Comparison of ENCODE assay signal across 16 cellular contexts in the genomic region with DNA sequence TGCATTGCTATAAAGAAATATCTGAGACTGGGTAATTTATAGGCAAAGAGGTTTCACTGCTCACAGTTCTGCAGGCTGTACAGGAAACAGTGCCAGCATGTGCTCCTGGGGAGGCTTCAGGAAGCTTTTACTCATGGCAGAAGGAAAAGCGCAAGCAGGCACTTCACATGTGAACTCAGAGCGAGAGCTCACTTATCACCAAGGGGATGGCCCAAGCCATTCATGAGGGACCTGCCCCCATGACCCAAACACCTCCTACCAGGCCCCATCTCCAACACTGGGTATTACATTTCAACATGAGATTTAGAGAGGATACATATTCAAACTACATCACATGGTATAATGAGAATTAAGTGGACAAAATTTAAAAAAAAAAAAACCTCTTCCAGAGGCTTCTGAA. TPM values are rescaled to one million over a fixed set of nuclear protein-coding genes. Genes with fewer than 3 reads are reported as not detected.
A peak's percentile ranks its signal among the peaks of the same experiment; 100 is the strongest.
DNase-seq lines count a peak whose midpoint lies in the region; ATAC-seq, FAIRE-seq and TF ChIP-seq lines count a peak whose summit lies in the region.
"Had no signal": no experiment of that assay in that cellular context is flagged by ENCODE, and none has a peak within 500 bp of the region (broad histone marks: within the 10 kb centered on the region; RNA-seq: fewer than 3 reads in every experiment).

No MANE protein-coding gene starts in this region.

- H2AK5ac ChIP-seq in H9 (ENCODE audit: insufficient read length, low read length) (no peak overlapping the region), H1 (ENCODE audit: low read depth, low read length) (no peak overlapping the region)

- H2AFZ ChIP-seq in H9 (ENCODE audit: low read length) (no peak overlapping the region), H1 (ENCODE audit: low read length) (no peak overlapping the region)

- H4K20me1 ChIP-seq in H9 (ENCODE audit: control insufficient read depth, insufficient read depth, insufficient read length) (no peaks in the 10 kb centered on the region), H1 (replicated peaks in 1 of 2; ENCODE audit: control insufficient read depth in 1 of 2, insufficient read depth in 2 of 2, low read length in 2 of 2) (peaks cover 2 to 9% of the 10 kb centered on the region in 2 experiments)

- no peaks in the 10 kb centered on the region for H3K27me3 Mint-ChIP-seq in activated T-cell treated with anti-CD3 and anti-CD28 coated beads, Interleukin-2, amount 50 U/mL, for 72 hours (ENCODE audit: low read depth)
- H3K27me3 Mint-ChIP-seq in H9 (ENCODE audit: low read depth): no peaks in the 10 kb centered on the region

- H3K4me3 ChIP-seq in H1 (ENCODE audit: extremely low read depth in 1 of 4, insufficient read depth in 2 of 4, low read depth in 3 of 4, low read length in 4 of 4) (no peak overlapping the region), skeletal muscle tissue (ENCODE audit: low read length in 3 of 3) (no peak overlapping the region)
- H3K4me3 ChIP-seq: ovary, upper lobe of left lung had no signal

- H3K14ac ChIP-seq in H9 (ENCODE audit: insufficient read depth, low read length) (no peak overlapping the region), H1 (ENCODE audit: insufficient read length) (no peak overlapping the region)

- H3K27ac ChIP-seq in H9 (ENCODE audit: insufficient read length, low read depth, low read length): no peak overlapping the region
- 0 out of 2 replicates have a peak overlapping the region, but pooled peaks have one; percentile 30 for H3K27ac ChIP-seq in H1 (ENCODE audit: low read depth, low read length)
- peak overlapping the region; percentile 1 for H3K27ac ChIP-seq in skeletal muscle tissue (ENCODE audit: low read depth, low read length)
- H3K27ac ChIP-seq: ovary, RWPE1 had no signal

- H3K36me3 Mint-ChIP-seq in activated T-cell treated with anti-CD3 and anti-CD28 coated beads, Interleukin-2, amount 50 U/mL, for 72 hours (ENCODE audit: insufficient read depth in 2 of 2): peaks cover 3 to 12% of the 10 kb centered on the region in 2 donors
- peaks cover 0 to 6% (median 5%) of the 10 kb centered on the region in 3 experiments; a peak in 3 of 7 replicates for H3K36me3 Mint-ChIP-seq in H9 (ENCODE audit: insufficient read depth in 1 of 3, low read depth in 3 of 3)

- H3K4me2 ChIP-seq in H9 (ENCODE audit: insufficient read depth, insufficient read length, low read length) (no peak overlapping the region), H1 (ENCODE audit: insufficient read depth in 1 of 2, low read depth in 2 of 2, low read length in 2 of 2) (no peak overlapping the region)

- H3K9me3 ChIP-seq in H9 (ENCODE audit: control insufficient read depth, low read depth, low read length): no peaks in the 10 kb centered on the region
- H3K9me3 ChIP-seq in H1 (ENCODE audit: insufficient read depth in 2 of 2, low read depth in 1 of 2, low read length in 1 of 2): no peaks in the 10 kb centered on the region
- H3K9me3 ChIP-seq in skeletal muscle tissue (ENCODE audit: control insufficient read depth in 3 of 3, low read length in 3 of 3): no peaks in the 10 kb centered on the region
- H3K9me3 ChIP-seq: ovary, upper lobe of left lung had no signal

- H3K27ac Mint-ChIP-seq in activated T-cell treated with anti-CD3 and anti-CD28 coated beads, Interleukin-2, amount 50 U/mL, for 72 hours: peak overlapping the region; percentile 72
- H3K27ac Mint-ChIP-seq in H9: peak overlapping the region in 2 of 3 experiments; percentile 39 to 47; a peak in 3 of 7 replicates

- no peak for TF ChIP-seq EP300 in H1 (IDR thresholded peaks at IDR 0.05; ENCODE audit: borderline replicate concordance in 1 of 2, low read depth in 2 of 2, low read length in 2 of 2)

- no peaks in the 10 kb centered on the region for H3K9me3 Mint-ChIP-seq in activated T-cell treated with anti-CD3 and anti-CD28 coated beads, Interleukin-2, amount 50 U/mL, for 72 hours
- no peaks in the 10 kb centered on the region for H3K9me3 Mint-ChIP-seq in H9

- H3T11ph ChIP-seq in H9 (ENCODE audit: low read length): no peak overlapping the region

- TF ChIP-seq CTCF in H9 (conservative IDR thresholded peaks at IDR 0.05) (no peak), H1 (IDR thresholded peaks at IDR 0.05; ENCODE audit: control extremely low read depth in 1 of 3, insufficient read depth in 1 of 3, low read depth in 1 of 3, low read length in 3 of 3) (no peak)

- peaks cover 11% of the 10 kb centered on the region; the same call in 1 of the 2 replicates for H3K79me2 ChIP-seq in H9 (ENCODE audit: insufficient read depth, low read length)
- peaks cover 3 to 76% of the 10 kb centered on the region in 2 experiments; a peak in 3 of 4 replicates for H3K79me2 ChIP-seq in H1 (ENCODE audit: control insufficient read depth in 1 of 2, insufficient read depth in 2 of 2, low read length in 2 of 2)

- no peak overlapping the region for H2BK5ac ChIP-seq in H9 (ENCODE audit: insufficient read length, low read length)
- H2BK5ac ChIP-seq in H1 (ENCODE audit: low read depth, low read length): no peak overlapping the region; the same call in 1 of the 2 replicates

- peaks cover 11% of the 10 kb centered on the region for H3K79me1 ChIP-seq in H9 (ENCODE audit: insufficient read depth, low read depth, low read length, poor library complexity, severe bottlenecking)
- H3K79me1 ChIP-seq in H1 (ENCODE audit: low read depth, low read length): peaks cover 3% of the 10 kb centered on the region

- POLR2A ChIA-PET in H1 (lab: Charles Lee; ENCODE audit: partially characterized antibody): interaction anchor here (1.2 to 1.5 kb wide), 2 partner anchors 10 to 13 kb away, joined by 3 to 6 read pairs; partner anchors contain the start of gene WASF2

- H3K23ac ChIP-seq in H9 (ENCODE audit: insufficient read length, low read depth, low read length) (no peak overlapping the region), H1 (ENCODE audit: insufficient read length) (no peak overlapping the region)

- no peak overlapping the region for H2BK20ac ChIP-seq in H9 (ENCODE audit: low read depth, low read length, poor library complexity, severe bottlenecking)
- no peak overlapping the region for H2BK20ac ChIP-seq in H1 (ENCODE audit: low read length)

- H2BK15ac ChIP-seq in H9 (ENCODE audit: low read depth, low read length): no peak overlapping the region
- H2BK15ac ChIP-seq in H1 (ENCODE audit: low read length): no peak overlapping the region

- no peak for TF ChIP-seq POLR2A in H1 (IDR thresholded peaks at IDR 0.05; ENCODE audit: control extremely low read depth in 1 of 2, low read depth in 2 of 2, low read length in 2 of 2)

- no peak overlapping the region for H2BK12ac ChIP-seq in H9 (ENCODE audit: insufficient read length, low read depth, low read length)
- H2BK12ac ChIP-seq in H1 (ENCODE audit: low read depth, low read length): no peak overlapping the region

- peaks cover 73% of the 10 kb centered on the region for H3K4me1 Mint-ChIP-seq in activated T-cell treated with anti-CD3 and anti-CD28 coated beads, Interleukin-2, amount 50 U/mL, for 72 hours (ENCODE audit: low read depth)
- H3K4me1 Mint-ChIP-seq in H9: peaks cover 23 to 25% of the 10 kb centered on the region in 2 experiments

- H3K4ac ChIP-seq in H9 (ENCODE audit: low read depth, low read length): no peak overlapping the region
- no peak overlapping the region for H3K4ac ChIP-seq in H1 (replicated peaks; ENCODE audit: insufficient read length, low read depth, low read length)

- no peak for TF ChIP-seq RAD21 in H1 (IDR thresholded peaks at IDR 0.05 in 1 of 2, conservative IDR thresholded peaks at IDR 0.05 in 1 of 2; ENCODE audit: low read depth in 2 of 2, low read length in 2 of 2)

- H3K36me3 ChIP-seq in H1 (ENCODE audit: control insufficient read depth in 2 of 4, insufficient read depth in 4 of 4, low read length in 3 of 4) (no peaks in the 10 kb centered on the region), skeletal muscle tissue (ENCODE audit: control insufficient read depth in 3 of 3, insufficient read depth in 3 of 3, low read length in 3 of 3) (no peaks in the 10 kb centered on the region)
- H3K36me3 ChIP-seq: ovary, upper lobe of left lung had no signal

- no peak overlapping the region for H3K9ac ChIP-seq in H9 (ENCODE audit: extremely low read depth, insufficient read length, low read length)
- H3K9ac ChIP-seq in H1 (replicated peaks in 1 of 4; ENCODE audit: extremely low read depth in 1 of 4, low read depth in 3 of 4, low read length in 3 of 4): no peak overlapping the region
- no peak overlapping the region for H3K9ac ChIP-seq in skeletal muscle tissue (ENCODE audit: low read depth in 1 of 3, low read length in 3 of 3)

- H3K4me1 ChIP-seq in H9 (ENCODE audit: insufficient read depth, low read length): peaks cover 3% of the 10 kb centered on the region; the same call in 1 of the 2 replicates
- no peaks in the 10 kb centered on the region; a peak in 1 of 7 replicates for H3K4me1 ChIP-seq in H1 (replicated peaks in 1 of 4; ENCODE audit: control insufficient read depth in 3 of 4, insufficient read depth in 4 of 4, low read length in 3 of 4)
- peaks cover 11 to 27% (median 19%) of the 10 kb centered on the region in 3 donors for H3K4me1 ChIP-seq in skeletal muscle tissue (ENCODE audit: control insufficient read depth in 3 of 3, insufficient read depth in 3 of 3, low read length in 3 of 3)

- H3K18ac ChIP-seq in H9 (ENCODE audit: insufficient read length, low read depth, low read length) (no peak overlapping the region), H1 (ENCODE audit: extremely low read depth, low read length) (no peak overlapping the region)

- peak overlapping the region; percentile 23 to 61 for H3K4me3 Mint-ChIP-seq in activated T-cell treated with anti-CD3 and anti-CD28 coated beads, Interleukin-2, amount 50 U/mL, for 72 hours
- H3K4me3 Mint-ChIP-seq in H9: no peak overlapping the region

- H3K23me2 ChIP-seq in H9 (ENCODE audit: insufficient read length, low read depth, low read length, poor library complexity, severe bottlenecking) (no peaks in the 10 kb centered on the region), H1 (ENCODE audit: low read depth, low read length) (no peaks in the 10 kb centered on the region; the same call in 1 of the 2 replicates)

- H4K91ac ChIP-seq in H9 (ENCODE audit: insufficient read length, low read depth, low read length) (no peak overlapping the region), H1 (replicated peaks; ENCODE audit: insufficient read length, low read length) (no peak overlapping the region)

- WGBS in H9 (ENCODE audit: extremely low coverage, insufficient read length, low lambda C conversion rate): no CpG with 5 or more reads among the region's 2 CpGs
- WGBS in H1 (ENCODE audit: extremely low coverage in 1 of 2, insufficient coverage in 1 of 2, insufficient read length in 1 of 2, insufficient replicate concordance in 2 of 2, low coverage in 1 of 2, low lambda C conversion rate in 2 of 2, missing lambda C conversion rate in 1 of 2), 2 experiments: 93% methylated on average over 2 of the region's 2 CpGs; no CpG with 5 or more reads in 1 of the 2 experiments

- ATAC-seq in activated T-cell treated with anti-CD3 and anti-CD28 coated beads, Interleukin-2, amount 50 U/mL, for 72 hours (replicated peaks in 1 of 2): peak in 1 of 2 donors; percentile 44
- ATAC-seq in HG03108 (IDR thresholded peaks at IDR 0.05; ENCODE audit: unreplicated experiment): no peak

- no peak overlapping the region for H2BK120ac ChIP-seq in H9 (ENCODE audit: low read depth, low read length, poor library complexity, severe bottlenecking)
- H2BK120ac ChIP-seq in H1 (replicated peaks; ENCODE audit: low read depth, low read length): no peak overlapping the region

- DNase-seq in activated T-cell treated with anti-CD3 and anti-CD28 coated beads, Interleukin-2, amount 50 U/mL, for 72 hours: peak in 1 of 2 donors; percentile 17
- no peak for DNase-seq in activated T-cell treated with anti-CD3 and anti-CD28 coated beads for 4 hours
- no peak for DNase-seq in H9
- no peak for DNase-seq in H1 (ENCODE audit: low read depth in 1 of 2, low spot score in 2 of 2)
- no peak for DNase-seq in AG08396 (ENCODE audit: low spot score)
- DNase-seq in NCI-H1048 (lab: John Stamatoyannopoulos, UW): no peak
- DNase-seq: DMS79 treated with DMSO at 0.1 percent for 48 hours; effector CD4-positive, alpha-beta T cell; NCI-H1092 treated with DMSO at 0.1 percent for 48 hours; NCI-H526; ovary; T-helper 9 cell; upper lobe of left lung had no signal

- H4K8ac ChIP-seq in H9 (replicated peaks; ENCODE audit: insufficient read length, low read depth, low read length): no peak overlapping the region
- H4K8ac ChIP-seq in H1 (ENCODE audit: extremely low read depth, insufficient read depth, low read length): no peak overlapping the region

- H3K27me3 ChIP-seq in H9 (ENCODE audit: insufficient read depth, low read length) (no peaks in the 10 kb centered on the region), H1 (replicated peaks in 1 of 4; ENCODE audit: control insufficient read depth in 3 of 4, extremely low read depth in 1 of 4, insufficient read depth in 3 of 4, low read length in 3 of 4) (no peaks in the 10 kb centered on the region), skeletal muscle tissue (ENCODE audit: control insufficient read depth in 3 of 3, insufficient read depth in 3 of 3, low read length in 3 of 3) (no peaks in the 10 kb centered on the region)
- H3K27me3 ChIP-seq: ovary, upper lobe of left lung had no signal

- no peak for FAIRE-seq in H1 (lab: Jason Lieb, UNC)

- no peak overlapping the region for H4K5ac ChIP-seq in H9 (ENCODE audit: insufficient read length, low read depth, low read length)
- H4K5ac ChIP-seq in H1 (ENCODE audit: insufficient read length, low read depth, low read length): no peak overlapping the region

- no peak overlapping the region for H3K56ac ChIP-seq in H9 (ENCODE audit: insufficient read length, low read depth, low read length)
- no peak overlapping the region for H3K56ac ChIP-seq in H1 (replicated peaks; ENCODE audit: insufficient read length, low read depth, low read length)

- CTCF ChIA-PET in H1 (lab: Charles Lee; ENCODE audit: partially characterized antibody): interaction anchor here (0.6 to 1.1 kb wide), 7 partner anchors 8 to 129 kb away, joined by 3 to 5 read pairs (median 3); no protein-coding TSS in a partner anchor

RNA-seq across cellular contexts. Expression of gene WASF2, which starts 13.7 kb away (rescaled TPM):
- 100 to 1,000 TPM; 146 to 197 TPM for total RNA-seq in activated T-cell treated with anti-CD3 and anti-CD28 coated beads, Interleukin-2, amount 50 U/mL, for 72 hours
- total RNA-seq in H9 (2021) (65.9 and 69.2 TPM in 2 replicates), skeletal muscle tissue (25.6 TPM)
- total RNA-seq in H1 (2021; fragmentation: NEBNext Ultra II Directional; extraction: Animal tissue kit (Norgen Biotek cat#: 25700)): 78.9 and 86.6 TPM in 2 replicates
- polyA plus RNA-seq in H1 (2011; rRNA removed): 32.1 and 44.3 TPM in 2 replicates
- 26.2 TPM for polyA plus RNA-seq in H1 (2011; cell fraction: cytosol; rRNA removed)
- 60.6 TPM for polyA plus RNA-seq in H1 (2011; cell fraction: nucleus; rRNA removed)
- 42.0 to 51.1 TPM (median 44.6 TPM) in 4 replicates for polyA plus RNA-seq in H1 (2012, experiment 1 of 2)
- polyA plus RNA-seq in H1 (2012, experiment 2 of 2): 36.9 TPM
- polyA plus RNA-seq in H1 (2013, experiment 1 of 2): 43.5 TPM
- 43.4 TPM for polyA plus RNA-seq in H1 (2013, experiment 2 of 2)
- polyA minus RNA-seq in H1 (2011; rRNA and poly(A)+ RNA removed): 32.2 and 35.0 TPM in 2 replicates
- polyA minus RNA-seq in H1 (2011; cell fraction: cytosol; rRNA and poly(A)+ RNA removed): 28.4 TPM
- 26.5 TPM for polyA minus RNA-seq in H1 (2011; cell fraction: nucleus; rRNA and poly(A)+ RNA removed)

Comparison
In these comparisons a context has a peak if more than half of its experiments do, and no peak if none do; other contexts are left out.
1. H3K4me3 Mint-ChIP-seq: peak in activated T-cell treated with anti-CD3 and anti-CD28 coated beads, Interleukin-2, amount 50 U/mL, for 72 hours (2 of 2); none in H9 (0 of 2).